In genomic region chr4:2755821-2756690, GRCh38 we compare ENCODE assay signal across 8 cellular contexts. TPM values are rescaled to one million over a fixed set of nuclear protein-coding genes. Genes with fewer than 3 reads are reported as not detected.
DNase-seq lines count a peak whose midpoint lies in the region; ATAC-seq, FAIRE-seq and TF ChIP-seq lines count a peak whose summit lies in the region.

Gene TNIP2 (minus strand): TSS chr4:2756336. CDS start chr4:2756289, 47 bp downstream.

- no peaks in the 10 kb centered on the region for H3K36me3 Mint-ChIP-seq in activated T-cell treated with anti-CD3 and anti-CD28 coated beads, Interleukin-2, amount 50 U/mL, for 4 hours (ENCODE audit: insufficient read depth)

- H3K4me3 Mint-ChIP-seq in activated T-cell treated with anti-CD3 and anti-CD28 coated beads, Interleukin-2, amount 50 U/mL, for 4 hours: peak within 1 kb of the TSS; percentile 80

- H3K4me2 ChIP-seq in OCI-LY7 (ENCODE audit: low read length): peak within 1 kb of the TSS; percentile 79

- no peaks in the 10 kb centered on the region for H3K9me3 Mint-ChIP-seq in activated T-cell treated with anti-CD3 and anti-CD28 coated beads, Interleukin-2, amount 50 U/mL, for 4 hours

- H4K20me1 ChIP-seq in OCI-LY7 (ENCODE audit: insufficient read depth, low read length): no peaks in the 10 kb centered on the region

- peaks cover 0 to 3% (median 0%) of the 10 kb centered on the region in 4 donors for H3K27me3 ChIP-seq in esophagus muscularis mucosa

- peak; percentile 23 for FAIRE-seq in GM19239 (lab: Jason Lieb, UNC)

- no peaks in the 10 kb centered on the region for H3K27me3 Mint-ChIP-seq in activated T-cell treated with anti-CD3 and anti-CD28 coated beads, Interleukin-2, amount 50 U/mL, for 4 hours (ENCODE audit: low read depth)

- H3K79me2 ChIP-seq in OCI-LY7 (ENCODE audit: insufficient read depth, low read depth, low read length): peaks cover 6% of the 10 kb centered on the region; the same call in 1 of the 2 replicates

- POLR2A ChIA-PET in OCI-LY7 (lab: Charles Lee): interaction anchor here (1.2 kb wide), 1 partner anchor 30 kb away, joined by 3 read pairs; no protein-coding TSS in a partner anchor

- H3K9me2 ChIP-seq in OCI-LY7 (ENCODE audit: insufficient read depth, low read length): no peaks in the 10 kb centered on the region

- peak within 1 kb of the TSS; percentile 64; the same call in 1 of the 2 replicates for H2AFZ ChIP-seq in OCI-LY7 (ENCODE audit: low read length)

- H3K4me1 ChIP-seq in OCI-LY7 (ENCODE audit: insufficient read depth, low read length, poor library complexity, severe bottlenecking) (peaks cover 12% of the 10 kb centered on the region), esophagus muscularis mucosa (peaks cover 25 to 39% (median 36%) of the 10 kb centered on the region in 4 donors)

- peak; percentile 65 for ATAC-seq in HG03565 (IDR thresholded peaks at IDR 0.05; ENCODE audit: unreplicated experiment)
- ATAC-seq in activated T-cell treated with anti-CD3 and anti-CD28 coated beads, Interleukin-2, amount 50 U/mL, for 4 hours: peak; percentile 83 to 85

- DNase-seq in C1 segment of cervical spinal cord (lab: John Stamatoyannopoulos, UW) (peak in 12 of 14 donors; percentile 36 to 86 (median 55)), GM19239 (ENCODE audit: insufficient read length, low spot score) (peak; percentile 96), OCI-LY7 (ENCODE audit: low spot score) (peak; percentile 80), esophagus muscularis mucosa (ENCODE audit: extremely low spot score) (peak; percentile 97), myocyte (ENCODE audit: low read depth) (peak; percentile 82)
- DNase-seq in activated T-cell treated with anti-CD3 and anti-CD28 coated beads, Interleukin-2, amount 50 U/mL, for 4 hours: peak; percentile 72
- DNase-seq in stimulated activated CD8-positive, alpha-beta memory T cell treated with anti-CD3 and anti-CD28 coated beads, Interleukin-7, amount 100 ng/mL, for 48 hours (ENCODE audit: extremely low read depth in 1 of 2, low read depth in 1 of 2): peak; percentile 43 to 71

- TF ChIP-seq CTCF in OCI-LY7 (conservative IDR thresholded peaks at IDR 0.05; ENCODE audit: low read length) (no peak), esophagus muscularis mucosa (IDR thresholded peaks at IDR 0.05) (peak; percentile 28 to 43 (median 30))

- no peak for TF ChIP-seq EP300 in esophagus muscularis mucosa (IDR thresholded peaks at IDR 0.05)

- BruUV-seq in OCI-LY7 (replicated peaks; lab: Mats Ljungman, UMichigan): no TSS peak

- H3K36me3 ChIP-seq in OCI-LY7 (ENCODE audit: insufficient read depth, low read length): no peaks in the 10 kb centered on the region
- peaks cover 0 to 13% (median 7%) of the 10 kb centered on the region in 4 donors for H3K36me3 ChIP-seq in esophagus muscularis mucosa

- 0% methylated on average over 5 of the region's 96 CpGs for WGBS in esophagus muscularis mucosa

- CTCF ChIA-PET in OCI-LY7 (lab: Charles Lee; ENCODE audit: unreplicated experiment): interaction anchor here (0.6 kb wide), 1 partner anchor 220 kb away, joined by 3 read pairs; no protein-coding TSS in a partner anchor

- no peak for TF ChIP-seq POLR2A in esophagus muscularis mucosa (IDR thresholded peaks at IDR 0.05; ENCODE audit: low read depth)

- peak within 1 kb of the TSS; percentile 94 for H3K4me3 ChIP-seq in OCI-LY7 (ENCODE audit: low read depth, low read length, poor library complexity, severe bottlenecking)
- peak within 1 kb of the TSS; percentile 88 to 97 (median 92) for H3K4me3 ChIP-seq in esophagus muscularis mucosa

- intact Hi-C loops in OCI-LY7 (cut with micrococcal nuclease; ENCODE audit: unreplicated experiment) (no loop called here), esophagus muscularis mucosa (cut with DNase I) (no loop called here)

- H3K9me3 ChIP-seq in OCI-LY7 (ENCODE audit: low read length) (no peaks in the 10 kb centered on the region), esophagus muscularis mucosa (no peaks in the 10 kb centered on the region)

- H3K27ac ChIP-seq in OCI-LY7 (ENCODE audit: low read depth, low read length, poor library complexity, severe bottlenecking): no peak within 1 kb of the TSS
- H3K27ac ChIP-seq in esophagus muscularis mucosa (replicated peaks in 1 of 4): peak within 1 kb of the TSS; percentile 78 to 91 (median 86)

- peaks cover 30% of the 10 kb centered on the region for H3K4me1 Mint-ChIP-seq in activated T-cell treated with anti-CD3 and anti-CD28 coated beads, Interleukin-2, amount 50 U/mL, for 4 hours (ENCODE audit: low read depth)

RNA-seq across cellular contexts. Expression of gene TNIP2, which starts in this region (rescaled TPM):
- 32.1 TPM in 2 replicates for total RNA-seq in OCI-LY7 (2014; rRNA removed; shearing (Covaris generic))
- 26.2 and 28.3 TPM in 2 replicates for total RNA-seq in OCI-LY7 (2022)
- 100 to 1,000 TPM in 2 of 3 donors, 10 to 100 TPM in 1; 95.4 to 116 (median 101) TPM for total RNA-seq in activated T-cell treated with anti-CD3 and anti-CD28 coated beads, Interleukin-2, amount 50 U/mL, for 4 hours
- 10 to 100 TPM; 56.1 to 85.5 (median 75.4) TPM for total RNA-seq in esophagus muscularis mucosa
- 32.3 and 54.5 TPM in 2 replicates for total RNA-seq in myocyte
- polyA plus RNA-seq in myocyte (2012): 25.1 TPM
